Comparison of ENCODE assay signal across 12 cellular contexts in the genomic region with DNA sequence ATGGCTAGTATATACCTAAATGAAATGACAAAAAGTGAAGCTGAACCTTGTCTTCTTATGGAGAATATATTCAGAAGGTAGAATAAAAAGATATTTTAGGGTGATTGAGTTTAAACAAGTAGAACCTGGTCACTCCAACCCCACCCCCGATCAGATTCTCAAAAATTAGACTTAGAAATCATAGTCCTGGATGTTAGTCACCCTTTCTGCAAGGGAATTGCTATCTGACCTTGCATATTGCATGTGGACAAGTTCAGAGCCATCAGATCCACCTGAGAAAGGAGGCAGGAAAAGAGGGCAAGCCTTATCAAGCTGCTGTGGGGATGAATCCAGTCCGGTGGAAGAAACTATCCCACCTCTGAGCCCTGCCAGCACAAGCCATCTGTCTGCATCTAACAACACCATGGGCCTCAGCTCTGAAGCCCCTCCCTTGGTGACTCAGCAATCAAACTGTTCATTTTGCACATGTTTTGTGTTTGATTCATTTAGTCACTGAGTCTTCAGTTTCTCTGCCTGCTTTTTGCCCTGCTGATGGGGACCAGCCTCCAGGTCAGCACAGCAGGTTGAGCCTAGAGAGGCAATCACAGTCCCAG.
DNase-seq lines count a peak whose midpoint lies in the region; ATAC-seq and TF ChIP-seq lines count a peak whose summit lies in the region.
"Had no signal": no experiment of that assay in that cellular context is flagged by ENCODE, and none has a peak within 500 bp of the region (broad histone marks: within the 10 kb centered on the region; RNA-seq: fewer than 3 reads in every experiment).

No MANE protein-coding gene starts in this region.

- H3K36me3 Mint-ChIP-seq in progenitor cell of endocrine pancreas (ENCODE audit: insufficient read depth), result peaks cover 10% of the 10 kb centered on the region

- TF ChIP-seq CTCF in progenitor cell of endocrine pancreas (IDR thresholded peaks at IDR 0.05; ENCODE audit: unreplicated experiment), result no peak

- no peaks in the 10 kb centered on the region for H3K27me3 Mint-ChIP-seq in progenitor cell of endocrine pancreas
- H3K27me3 Mint-ChIP-seq: dendritic cell treated with granulocyte-macrophage colony-stimulating factor and Interleukin-4, amounts not matched to agents 40 ng/mL and 50 ng/mL, for 4 days had no signal

- in situ Hi-C loops in G401 (cut with HindIII; ENCODE audit: low sequenced_read_pairs), result no loop called here

- DNase-seq in G401 (ENCODE audit: low spot score) (peak; percentile 66), NCI-H524 (lab: John Stamatoyannopoulos, UW) (peak; percentile 29 to 71), epithelial cell of prostate (ENCODE audit: low read depth, low spot score) (no peak), progenitor cell of endocrine pancreas (ENCODE audit: low spot score, unreplicated experiment) (no peak), NOMO-1 treated with dmso at 0.1 percent for 144 hours (lab: John Stamatoyannopoulos, UW; ENCODE audit: unreplicated experiment) (no peak), NCI-H2081 (lab: John Stamatoyannopoulos, UW) (no peak)
- DNase-seq: DMS79 treated with DMSO at 0.1 percent for 48 hours, ovary, upper lobe of left lung had no signal

- ATAC-seq in HG02678 (IDR thresholded peaks at IDR 0.05; ENCODE audit: unreplicated experiment) (no peak), HG03095 (IDR thresholded peaks at IDR 0.05; ENCODE audit: unreplicated experiment) (no peak)

- H3K4me1 Mint-ChIP-seq in progenitor cell of endocrine pancreas (ENCODE audit: low read depth), result peaks cover 6% of the 10 kb centered on the region

- peaks cover 11% of the 10 kb centered on the region for H3K9me3 Mint-ChIP-seq in progenitor cell of endocrine pancreas (ENCODE audit: low read depth)
- H3K9me3 Mint-ChIP-seq: dendritic cell treated with granulocyte-macrophage colony-stimulating factor and Interleukin-4, amounts not matched to agents 40 ng/mL and 50 ng/mL, for 4 days had no signal

- no peak overlapping the region for H3K4me3 Mint-ChIP-seq in progenitor cell of endocrine pancreas (ENCODE audit: low read depth)
- H3K4me3 Mint-ChIP-seq: dendritic cell treated with granulocyte-macrophage colony-stimulating factor and Interleukin-4, amounts not matched to agents 40 ng/mL and 50 ng/mL, for 4 days had no signal

- H3K27ac Mint-ChIP-seq in progenitor cell of endocrine pancreas, result peak overlapping the region; percentile 67
- H3K27ac Mint-ChIP-seq: dendritic cell treated with granulocyte-macrophage colony-stimulating factor and Interleukin-4, amounts not matched to agents 40 ng/mL and 50 ng/mL, for 4 days had no signal

- H3K27ac ChIP-seq in epithelial cell of prostate, result peak overlapping the region; percentile 59
- H3K27ac ChIP-seq: ovary, upper lobe of left lung had no signal

Comparison
In these comparisons a context has a peak if more than half of its experiments do, and no peak if none do; other contexts are left out.
1. DNase-seq: peak in G401 (single experiment) and NCI-H524 (2 of 2); none in epithelial cell of prostate (single experiment), progenitor cell of endocrine pancreas (single experiment), NOMO-1 treated with dmso at 0.1 percent for 144 hours (single experiment) and NCI-H2081 (0 of 2).